2 cellular contexts compared by ENCODE assay signal in genomic region chr20:18039063-18039462, GRCh38.
A peak's percentile ranks its signal among the peaks of the same experiment; 100 is the strongest.
TF ChIP-seq lines count a peak whose summit lies in the region.

No MANE protein-coding gene starts in this region.

TF ChIP-seq in A549, 52 proteins besides CTCF, POLR2A, EP300 and RAD21 (continued from another document):
- no peak for TF ChIP-seq HMGXB4 (CRISPR knock-in tag; IDR thresholded peaks at IDR 0.05; ENCODE audit: borderline replicate concordance)
- TF ChIP-seq EHMT2 (IDR thresholded peaks at IDR 0.05; ENCODE audit: low read depth) = no peak
- TF ChIP-seq RARB (CRISPR knock-in tag; IDR thresholded peaks at IDR 0.05) = no peak
- TF ChIP-seq CHD4 (IDR thresholded peaks at IDR 0.05; ENCODE audit: borderline replicate concordance) = no peak
- TF ChIP-seq MAZ (IDR thresholded peaks at IDR 0.05; ENCODE audit: borderline replicate concordance, low read depth, low read length) = no peak
- TF ChIP-seq CEBPB (IDR thresholded peaks at IDR 0.05) = no peak
- TF ChIP-seq MAFK (IDR thresholded peaks at IDR 0.05; ENCODE audit: partially characterized antibody) = peak; percentile 94

TF ChIP-seq in K562, 482 proteins besides CTCF, POLR2A, EP300 and RAD21 (continued from another document):
- TF ChIP-seq ZMIZ1 (IDR thresholded peaks at IDR 0.05; ENCODE audit: low read depth in 2 of 2, low read length in 2 of 2) (no peak), SNAPC5 (CRISPR knock-in tag; IDR thresholded peaks at IDR 0.05) (no peak), L3MBTL2 (IDR thresholded peaks at IDR 0.05) (no peak), HDAC6 (IDR thresholded peaks at IDR 0.05; ENCODE audit: low read depth, low read length) (no peak), DIDO1 (tag; IDR thresholded peaks at IDR 0.05; ENCODE audit: low read depth) (no peak), DNMT1 (IDR thresholded peaks at IDR 0.05) (no peak), MYBL2 (IDR thresholded peaks at IDR 0.05; ENCODE audit: low read depth) (no peak), MYBL2 (CRISPR knock-in tag; IDR thresholded peaks at IDR 0.05; ENCODE audit: borderline replicate concordance) (no peak), MAFF (IDR thresholded peaks at IDR 0.05; ENCODE audit: low read length) (peak; percentile 48; the same call in 1 of the 2 replicates), HNRNPL (IDR thresholded peaks at IDR 0.05; ENCODE audit: low read depth, low read length) (no peak), E4F1 (CRISPR knock-in tag; IDR thresholded peaks at IDR 0.05; ENCODE audit: borderline replicate concordance) (no peak)
TF ChIP-seq in K562: peak in this region for 3.
